ENCODE assay signal across 25 cellular contexts in genomic region chr20:63935447-63935846, GRCh38.
"Had no signal": no experiment of that assay in that cellular context is flagged by ENCODE, and none has a peak within 500 bp of the region (broad histone marks: within the 10 kb centered on the region; RNA-seq: fewer than 3 reads in every experiment).

No MANE protein-coding gene starts in this region.

- DNase-seq: cerebellar nuclear complex; cortex of kidney; effector memory CD8-positive, alpha-beta T cell; hippocampal formation; kidney glomerular epithelial cell; left colon; left ventricle myocardium inferior; mucosa of descending colon; naive B cell; psoas muscle; spleen; stimulated activated CD4-positive, alpha-beta T cell treated with anti-CD3 and anti-CD28 coated beads, Interleukin-4, amount 100 ng/mL, for 4 hours; stimulated activated naive B cell treated with anti-CD40 and anti-IgM and Interleukin-4, amounts not matched to agents 10 μg/mL and 1 μg/mL and 100 μg/mL, for 72 hours; upper lobe of right lung; uterus had no signal

- H3K4me1 ChIP-seq: psoas muscle, tibial nerve, upper lobe of right lung, uterus had no signal

- H3K4me1 Mint-ChIP-seq: mesothelial cell of epicardium, neural crest cell had no signal

- H3K4me3 Mint-ChIP-seq: effector memory CD8-positive, alpha-beta T cell; memory B cell; mesothelial cell of epicardium; natural killer cell treated with Interleukin-12 subunit alpha and Interleukin-12 subunit beta and Interleukin-15 and Interleukin-18, amount 100 ng/mL, for 72 hours; neural crest cell; stimulated activated naive B cell treated with anti-CD40 and anti-IgM and Interleukin-4, amounts not matched to agents 10 μg/mL and 1 μg/mL and 100 μg/mL, for 72 hours; stimulated activated naive CD8-positive, alpha-beta T cell treated with anti-CD3 and anti-CD28 coated beads, Interleukin-15, Interleukin-2, amounts not matched to agents 100 ng/mL and 50 ng/mL, for 24 hours had no signal

- H3K9me3 Mint-ChIP-seq: effector memory CD8-positive, alpha-beta T cell; memory B cell; mesothelial cell of epicardium; naive B cell; natural killer cell treated with Interleukin-12 subunit alpha and Interleukin-12 subunit beta and Interleukin-15 and Interleukin-18, amount 100 ng/mL, for 72 hours; neural crest cell; stimulated activated naive B cell treated with anti-CD40 and anti-IgM and Interleukin-4, amounts not matched to agents 10 μg/mL and 1 μg/mL and 100 μg/mL, for 72 hours; stimulated activated naive CD8-positive, alpha-beta T cell treated with anti-CD3 and anti-CD28 coated beads, Interleukin-15, Interleukin-2, amounts not matched to agents 100 ng/mL and 50 ng/mL, for 24 hours had no signal

- H3K36me3 ChIP-seq: uterus had no signal

- H3K4me3 ChIP-seq: left ventricle myocardium inferior, lung, mucosa of descending colon, psoas muscle, skin epidermis, spleen, thoracic aorta, tibial nerve, upper lobe of right lung, uterus had no signal

- H3K27ac Mint-ChIP-seq: memory B cell; mesothelial cell of epicardium; stimulated activated naive CD8-positive, alpha-beta T cell treated with anti-CD3 and anti-CD28 coated beads, Interleukin-15, Interleukin-2, amounts not matched to agents 100 ng/mL and 50 ng/mL, for 24 hours had no signal

- H3K27me3 ChIP-seq: spleen, tibial nerve, upper lobe of right lung, uterus had no signal

- H3K27ac ChIP-seq: left ventricle myocardium inferior, psoas muscle, skin epidermis, spleen, thoracic aorta, tibial nerve, upper lobe of right lung, uterus had no signal

- H3K36me3 Mint-ChIP-seq: natural killer cell treated with Interleukin-12 subunit alpha and Interleukin-12 subunit beta and Interleukin-15 and Interleukin-18, amount 100 ng/mL, for 72 hours had no signal

- H3K27me3 Mint-ChIP-seq: effector memory CD8-positive, alpha-beta T cell; memory B cell; naive B cell; natural killer cell treated with Interleukin-12 subunit alpha and Interleukin-12 subunit beta and Interleukin-15 and Interleukin-18, amount 100 ng/mL, for 72 hours; stimulated activated naive B cell treated with anti-CD40 and anti-IgM and Interleukin-4, amounts not matched to agents 10 μg/mL and 1 μg/mL and 100 μg/mL, for 72 hours; stimulated activated naive CD8-positive, alpha-beta T cell treated with anti-CD3 and anti-CD28 coated beads, Interleukin-15, Interleukin-2, amounts not matched to agents 100 ng/mL and 50 ng/mL, for 24 hours had no signal

- H3K9me3 ChIP-seq: left ventricle myocardium inferior, mucosa of descending colon, psoas muscle, spleen, thoracic aorta, tibial nerve, upper lobe of right lung, uterus had no signal

- ATAC-seq: effector memory CD8-positive, alpha-beta T cell; left colon; mucosa of descending colon; natural killer cell treated with Interleukin-12 subunit alpha and Interleukin-12 subunit beta and Interleukin-15 and Interleukin-18, amount 100 ng/mL, for 72 hours; psoas muscle; right cardiac atrium; stimulated activated naive B cell treated with anti-CD40 and anti-IgM and Interleukin-4, amounts not matched to agents 10 μg/mL and 1 μg/mL and 100 μg/mL, for 72 hours; upper lobe of right lung had no signal
